In genomic region chr1:166855558-166855957, GRCh38 we compare ENCODE assay signal across 19 cellular contexts.
"Had no signal": no experiment of that assay in that cellular context is flagged by ENCODE, and none has a peak within 500 bp of the region (broad histone marks: within the 10 kb centered on the region; RNA-seq: fewer than 3 reads in every experiment).

No MANE protein-coding gene starts in this region.

- H3K27ac ChIP-seq: brain microvascular endothelial cell, left lung, stomach, upper lobe of left lung had no signal

- H3K9me3 ChIP-seq: left lung, stomach, upper lobe of left lung had no signal

- FAIRE-seq: frontal cortex, keratinocyte had no signal

- ATAC-seq: activated T-helper 17 cell treated with anti-CD3 and anti-CD28 coated beads, Interleukin-2, amount 50 U/mL, for 72 hours; left lung; T-cell had no signal

- H3K9me3 Mint-ChIP-seq: activated B cell treated with CpG ODN at 0.5 μM for 24 hours; activated T-helper 17 cell treated with anti-CD3 and anti-CD28 coated beads, Interleukin-2, amount 50 U/mL, for 72 hours; nephron progenitor cell; T-cell had no signal

- H3K27ac Mint-ChIP-seq: activated B cell treated with CpG ODN at 0.5 μM for 24 hours, progenitor cell of endocrine pancreas had no signal

- H3K27me3 Mint-ChIP-seq: activated B cell treated with CpG ODN at 0.5 μM for 24 hours; activated T-helper 17 cell treated with anti-CD3 and anti-CD28 coated beads, Interleukin-2, amount 50 U/mL, for 72 hours; progenitor cell of endocrine pancreas; T-cell had no signal

- DNase-seq: activated B cell treated with CpG ODN at 0.5 μM for 24 hours; activated CD4-positive, alpha-beta T cell treated with anti-CD3 and anti-CD28 coated beads for 48 hours; activated naive CD4-positive, alpha-beta T cell; aorta; brain microvascular endothelial cell; cortex of kidney; left lung; mammary epithelial cell; midbrain; nephron progenitor cell; occipital lobe; stimulated activated CD4-positive, alpha-beta T cell treated with anti-CD3 and anti-CD28 coated beads, Interleukin-2, amount 100 ng/mL, for 24 hours; stomach; T-cell; upper lobe of left lung had no signal

- H3K4me3 Mint-ChIP-seq: activated B cell treated with CpG ODN at 0.5 μM for 24 hours; activated T-helper 17 cell treated with anti-CD3 and anti-CD28 coated beads, Interleukin-2, amount 50 U/mL, for 72 hours; nephron progenitor cell; T-cell had no signal

- H3K4me1 ChIP-seq: left lung had no signal

- H3K27me3 ChIP-seq: brain microvascular endothelial cell, left lung, stomach, upper lobe of left lung had no signal

- H3K4me3 ChIP-seq: left lung, stomach, upper lobe of left lung had no signal
